1 cellular context compared by ENCODE assay signal in genomic region chr17:78313735-78314648, GRCh38.
TF ChIP-seq lines count a peak whose summit lies in the region.

No MANE protein-coding gene starts in this region.

TF ChIP-seq in HEK293, 187 proteins besides CTCF, POLR2A, EP300 and RAD21 (continued from another document):
- TF ChIP-seq, protein P1, sequence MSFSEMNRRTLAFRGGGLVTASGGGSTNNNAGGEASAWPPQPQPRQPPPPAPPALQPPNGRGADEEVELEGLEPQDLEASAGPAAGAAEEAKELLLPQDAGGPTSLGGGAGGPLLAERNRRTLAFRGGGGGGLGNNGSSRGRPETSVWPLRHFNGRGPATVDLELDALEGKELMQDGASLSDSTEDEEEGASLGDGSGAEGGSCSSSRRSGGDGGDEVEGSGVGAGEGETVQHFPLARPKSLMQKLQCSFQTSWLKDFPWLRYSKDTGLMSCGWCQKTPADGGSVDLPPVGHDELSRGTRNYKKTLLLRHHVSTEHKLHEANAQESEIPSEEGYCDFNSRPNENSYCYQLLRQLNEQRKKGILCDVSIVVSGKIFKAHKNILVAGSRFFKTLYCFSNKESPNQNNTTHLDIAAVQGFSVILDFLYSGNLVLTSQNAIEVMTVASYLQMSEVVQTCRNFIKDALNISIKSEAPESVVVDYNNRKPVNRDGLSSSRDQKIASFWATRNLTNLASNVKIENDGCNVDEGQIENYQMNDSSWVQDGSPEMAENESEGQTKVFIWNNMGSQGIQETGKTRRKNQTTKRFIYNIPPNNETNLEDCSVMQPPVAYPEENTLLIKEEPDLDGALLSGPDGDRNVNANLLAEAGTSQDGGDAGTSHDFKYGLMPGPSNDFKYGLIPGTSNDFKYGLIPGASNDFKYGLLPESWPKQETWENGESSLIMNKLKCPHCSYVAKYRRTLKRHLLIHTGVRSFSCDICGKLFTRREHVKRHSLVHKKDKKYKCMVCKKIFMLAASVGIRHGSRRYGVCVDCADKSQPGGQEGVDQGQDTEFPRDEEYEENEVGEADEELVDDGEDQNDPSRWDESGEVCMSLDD (tag by site-specific recombination; IDR thresholded peaks at IDR 0.05): peak; percentile 27; the same call in 1 of the 2 replicates
- TF ChIP-seq ZNF843 (tag by site-specific recombination; IDR thresholded peaks at IDR 0.05) (no peak; the same call in 1 of the 2 replicates), ZNF211 (tag by site-specific recombination; IDR thresholded peaks at IDR 0.05; ENCODE audit: low read depth) (no peak), ZNF585B (tag by site-specific recombination; IDR thresholded peaks at IDR 0.05) (no peak)
